ENCODE assay signal across 25 cellular contexts in the genomic region with DNA sequence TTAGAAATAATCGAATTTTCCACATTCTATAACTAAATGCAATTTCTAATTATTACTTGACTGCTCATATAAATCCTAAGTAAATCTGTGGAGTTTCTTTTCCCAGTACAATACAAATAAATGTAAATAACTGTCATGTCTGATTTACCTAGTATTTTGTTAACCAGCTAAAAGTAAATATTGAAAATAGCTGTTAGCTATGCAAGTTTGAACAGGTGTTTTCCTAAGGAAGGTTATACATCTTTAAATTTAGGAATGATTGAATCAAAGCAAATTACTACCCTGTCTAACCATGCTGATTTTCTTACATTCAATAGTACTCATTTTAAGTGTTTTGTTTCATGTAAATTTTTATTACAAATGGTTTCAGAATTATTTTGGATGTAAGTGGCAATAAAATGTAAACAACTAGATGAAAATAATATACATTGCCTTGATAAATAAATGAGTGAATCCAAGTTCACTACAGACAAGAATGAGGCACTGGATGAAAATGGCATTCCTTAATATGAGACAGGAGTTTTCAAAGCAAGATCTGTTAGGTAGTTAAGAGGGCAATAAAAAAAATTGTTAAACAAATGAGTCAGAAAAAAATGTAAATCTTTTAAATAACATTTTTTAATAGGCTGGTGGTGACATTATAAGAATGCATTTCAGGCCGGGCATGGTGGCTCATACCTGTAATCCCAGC. TPM values are rescaled to one million over a fixed set of nuclear protein-coding genes. Genes with fewer than 3 reads are reported as not detected.
"Had no signal": no experiment of that assay in that cellular context is flagged by ENCODE, and none has a peak within 500 bp of the region (broad histone marks: within the 10 kb centered on the region; RNA-seq: fewer than 3 reads in every experiment).

No MANE protein-coding gene starts in this region.

- ATAC-seq: activated T-cell treated with anti-CD3 and anti-CD28 coated beads, Interleukin-2, amount 50 U/mL, for 4 hours; activated T-helper 17 cell treated with anti-CD3 and anti-CD28 coated beads, Interleukin-2, amount 50 U/mL, for 72 hours; K562; WTC11 had no signal

- H3K27ac ChIP-seq: colonic mucosa had no signal

- H3K4me1 Mint-ChIP-seq: activated CD4-positive, alpha-beta T cell treated with anti-CD3 and anti-CD28 coated beads, Interleukin-2, amount 10 ng/mL, durations not matched to agents 24 days and 14 days; activated naive CD8-positive, alpha-beta T cell treated with anti-CD3 and anti-CD28 coated beads for 36 hours; activated T-helper 17 cell treated with anti-CD3 and anti-CD28 coated beads, Interleukin-2, amount 50 U/mL, for 72 hours had no signal

- H3K27ac Mint-ChIP-seq: activated CD4-positive, alpha-beta T cell treated with anti-CD3 and anti-CD28 coated beads, Interleukin-2, amount 10 ng/mL, durations not matched to agents 24 days and 14 days; activated naive CD4-positive, alpha-beta T cell treated with anti-CD3 and anti-CD28 coated beads for 36 hours; activated naive CD8-positive, alpha-beta T cell treated with anti-CD3 and anti-CD28 coated beads for 36 hours; activated T-helper 17 cell treated with anti-CD3 and anti-CD28 coated beads, Interleukin-2, amount 50 U/mL, for 72 hours; T-helper 1 cell treated with Interleukin-12 subunit alpha and Interleukin-12 subunit beta and Interleukin-4 antibody, amounts not matched to agents 30 μg/mL and 1 μg/mL, for 36 hours; WTC11 had no signal

- H3K36me3 Mint-ChIP-seq: activated naive CD8-positive, alpha-beta T cell treated with anti-CD3 and anti-CD28 coated beads for 36 hours; WTC11 had no signal

- H3K4me3 Mint-ChIP-seq: activated CD4-positive, alpha-beta T cell treated with anti-CD3 and anti-CD28 coated beads, Interleukin-2, amount 10 ng/mL, durations not matched to agents 24 days and 14 days; activated naive CD4-positive, alpha-beta T cell treated with anti-CD3 and anti-CD28 coated beads for 36 hours; activated naive CD8-positive, alpha-beta T cell treated with anti-CD3 and anti-CD28 coated beads for 36 hours; activated T-cell treated with anti-CD3 and anti-CD28 coated beads, Interleukin-2, amount 50 U/mL, for 4 hours; activated T-helper 17 cell treated with anti-CD3 and anti-CD28 coated beads, Interleukin-2, amount 50 U/mL, for 72 hours; T-helper 1 cell treated with Interleukin-12 subunit alpha and Interleukin-12 subunit beta and Interleukin-4 antibody, amounts not matched to agents 30 μg/mL and 1 μg/mL, for 36 hours; WTC11 had no signal

- H3K4me3 ChIP-seq: colonic mucosa, K562 had no signal

- DNase-seq: activated CD4-positive, alpha-beta T cell treated with anti-CD3 and anti-CD28 coated beads for 1 hour; activated CD4-positive, alpha-beta T cell treated with anti-CD3 and anti-CD28 coated beads, Interleukin-2, amount 10 ng/mL, durations not matched to agents 24 days and 14 days; activated CD4-positive, alpha-beta T cell treated with anti-CD3 and anti-CD28 coated beads, Interleukin-2, amount 50 U/mL, for 48 hours; activated gamma-delta T cell; activated naive CD4-positive, alpha-beta T cell treated with anti-CD3 and anti-CD28 coated beads for 36 hours; activated naive CD8-positive, alpha-beta T cell treated with anti-CD3 and anti-CD28 coated beads for 36 hours; activated T-cell treated with anti-CD3 and anti-CD28 coated beads, Interleukin-2, amount 50 U/mL, for 4 hours; caudate nucleus; colonic mucosa; Karpas-422; MV-4-11; NCI-H1092 treated with DMSO at 0.1 percent for 48 hours; NCI-H1417 treated with DMSO at 0.1 percent for 48 hours; NCI-H187 treated with DMSO at 0.1 percent for 48 hours; NCI-H2171 treated with DMSO at 0.1 percent for 48 hours; NCI-H226; NK-92 treated with Interleukin-12 subunit alpha and Interleukin-12 subunit beta, amount 100 ng/mL, for 24 hours; OCI-M1 had no signal

- H3K9me3 Mint-ChIP-seq: activated CD4-positive, alpha-beta T cell treated with anti-CD3 and anti-CD28 coated beads, Interleukin-2, amount 10 ng/mL, durations not matched to agents 24 days and 14 days; activated naive CD4-positive, alpha-beta T cell treated with anti-CD3 and anti-CD28 coated beads for 36 hours; activated naive CD8-positive, alpha-beta T cell treated with anti-CD3 and anti-CD28 coated beads for 36 hours; activated T-cell treated with anti-CD3 and anti-CD28 coated beads, Interleukin-2, amount 50 U/mL, for 4 hours; activated T-helper 17 cell treated with anti-CD3 and anti-CD28 coated beads, Interleukin-2, amount 50 U/mL, for 72 hours; T-helper 1 cell treated with Interleukin-12 subunit alpha and Interleukin-12 subunit beta and Interleukin-4 antibody, amounts not matched to agents 30 μg/mL and 1 μg/mL, for 36 hours; WTC11 had no signal

RNA-seq across cellular contexts. Expression of gene MCIDAS, which starts 15.8 kb away (rescaled TPM):
- total RNA-seq: activated CD4-positive, alpha-beta T cell treated with anti-CD3 and anti-CD28 coated beads, Interleukin-2, amount 10 ng/mL, durations not matched to agents 24 days and 14 days; activated T-cell treated with anti-CD3 and anti-CD28 coated beads, Interleukin-2, amount 50 U/mL, for 4 hours; cerebellum had no signal

RNA-seq across cellular contexts. Expression of gene CCNO, which starts 22.1 kb away (rescaled TPM):
- total RNA-seq: activated CD4-positive, alpha-beta T cell treated with anti-CD3 and anti-CD28 coated beads, Interleukin-2, amount 10 ng/mL, durations not matched to agents 24 days and 14 days; activated naive CD4-positive, alpha-beta T cell treated with anti-CD3 and anti-CD28 coated beads for 36 hours; activated T-cell treated with anti-CD3 and anti-CD28 coated beads, Interleukin-2, amount 50 U/mL, for 4 hours; activated T-helper 17 cell treated with anti-CD3 and anti-CD28 coated beads, Interleukin-2, amount 50 U/mL, for 72 hours; cerebellum had no signal

RNA-seq across cellular contexts. Expression of gene CDC20B, which starts 38.4 kb away (rescaled TPM):
- total RNA-seq: activated CD4-positive, alpha-beta T cell treated with anti-CD3 and anti-CD28 coated beads, Interleukin-2, amount 10 ng/mL, durations not matched to agents 24 days and 14 days; activated naive CD4-positive, alpha-beta T cell treated with anti-CD3 and anti-CD28 coated beads for 36 hours; activated naive CD8-positive, alpha-beta T cell treated with anti-CD3 and anti-CD28 coated beads for 36 hours; activated T-helper 17 cell treated with anti-CD3 and anti-CD28 coated beads, Interleukin-2, amount 50 U/mL, for 72 hours; colonic mucosa; K562; MCF 10A; NCI-H460; WTC11 had no signal

RNA-seq across cellular contexts. Expression of gene GPX8, which starts 51.4 kb away (rescaled TPM):
- total RNA-seq: activated CD4-positive, alpha-beta T cell treated with anti-CD3 and anti-CD28 coated beads, Interleukin-2, amount 10 ng/mL, durations not matched to agents 24 days and 14 days; activated naive CD4-positive, alpha-beta T cell treated with anti-CD3 and anti-CD28 coated beads for 36 hours; activated naive CD8-positive, alpha-beta T cell treated with anti-CD3 and anti-CD28 coated beads for 36 hours; activated T-helper 17 cell treated with anti-CD3 and anti-CD28 coated beads, Interleukin-2, amount 50 U/mL, for 72 hours had no signal
